Comparison of ENCODE assay signal across 17 cellular contexts in genomic region chr11:103582351-103582909, GRCh38.
"Had no signal": no experiment of that assay in that cellular context is flagged by ENCODE, and none has a peak within 500 bp of the region (broad histone marks: within the 10 kb centered on the region; RNA-seq: fewer than 3 reads in every experiment).

No MANE protein-coding gene starts in this region.

- H3K4me3 Mint-ChIP-seq: activated CD8-positive, alpha-beta T cell treated with anti-CD3 and anti-CD28 coated beads for 36 hours; activated naive CD8-positive, alpha-beta T cell treated with anti-CD3 and anti-CD28 coated beads for 36 hours; activated T-cell treated with anti-CD3 and anti-CD28 coated beads, Interleukin-2, amount 50 U/mL, for 72 hours; natural killer cell; stimulated activated naive B cell treated with anti-CD40 and anti-IgM and Interleukin-4, amounts not matched to agents 10 μg/mL and 1 μg/mL and 100 μg/mL, for 72 hours had no signal

- FAIRE-seq: endothelial cell of umbilical vein had no signal

- DNase-seq: activated CD8-positive, alpha-beta memory T cell treated with anti-CD3 and anti-CD28 coated beads, Interleukin-2, amount 50 U/mL, for 4 hours; activated CD8-positive, alpha-beta T cell treated with anti-CD3 and anti-CD28 coated beads for 36 hours; activated gamma-delta T cell treated with Interleukin-2 at 50 U/mL for 16 hours; activated naive CD8-positive, alpha-beta T cell treated with anti-CD3 and anti-CD28 coated beads for 36 hours; activated T-cell treated with anti-CD3 and anti-CD28 coated beads, Interleukin-2, amount 50 U/mL, for 72 hours; effector CD4-positive, alpha-beta T cell; glutamatergic neuron; mucosa of descending colon; natural killer cell; nucleus accumbens; stimulated activated CD4-positive, alpha-beta T cell treated with anti-CD3 and anti-CD28 coated beads, Interleukin-2, amount 100 ng/mL, for 24 hours; stimulated activated naive B cell treated with anti-CD40 and anti-IgM and Interleukin-4, amounts not matched to agents 10 μg/mL and 1 μg/mL and 100 μg/mL, for 72 hours had no signal

- H3K4me1 Mint-ChIP-seq: activated naive CD8-positive, alpha-beta T cell treated with anti-CD3 and anti-CD28 coated beads for 36 hours; natural killer cell; stimulated activated naive B cell treated with anti-CD40 and anti-IgM and Interleukin-4, amounts not matched to agents 10 μg/mL and 1 μg/mL and 100 μg/mL, for 72 hours had no signal

- H3K4me3 ChIP-seq: coronary artery, mucosa of descending colon had no signal

- ATAC-seq: activated CD8-positive, alpha-beta T cell treated with anti-CD3 and anti-CD28 coated beads for 36 hours; activated T-cell treated with anti-CD3 and anti-CD28 coated beads, Interleukin-2, amount 50 U/mL, for 72 hours; mucosa of descending colon; natural killer cell; sciatic nerve; stimulated activated naive B cell treated with anti-CD40 and anti-IgM and Interleukin-4, amounts not matched to agents 10 μg/mL and 1 μg/mL and 100 μg/mL, for 72 hours had no signal

- H3K27me3 Mint-ChIP-seq: progenitor cell of endocrine pancreas had no signal

- H3K9me3 ChIP-seq: mucosa of descending colon had no signal

- H3K27ac ChIP-seq: coronary artery, VCaP had no signal

- H3K36me3 Mint-ChIP-seq: activated naive CD8-positive, alpha-beta T cell treated with anti-CD3 and anti-CD28 coated beads for 36 hours; natural killer cell; stimulated activated naive B cell treated with anti-CD40 and anti-IgM and Interleukin-4, amounts not matched to agents 10 μg/mL and 1 μg/mL and 100 μg/mL, for 72 hours had no signal

- H3K9me3 Mint-ChIP-seq: activated CD8-positive, alpha-beta T cell treated with anti-CD3 and anti-CD28 coated beads for 36 hours; activated naive CD8-positive, alpha-beta T cell treated with anti-CD3 and anti-CD28 coated beads for 36 hours had no signal

- H3K27ac Mint-ChIP-seq: activated CD8-positive, alpha-beta T cell treated with anti-CD3 and anti-CD28 coated beads for 36 hours; activated naive CD8-positive, alpha-beta T cell treated with anti-CD3 and anti-CD28 coated beads for 36 hours; activated T-cell treated with anti-CD3 and anti-CD28 coated beads, Interleukin-2, amount 50 U/mL, for 72 hours; natural killer cell; progenitor cell of endocrine pancreas; stimulated activated naive B cell treated with anti-CD40 and anti-IgM and Interleukin-4, amounts not matched to agents 10 μg/mL and 1 μg/mL and 100 μg/mL, for 72 hours had no signal
